In the genomic region with DNA sequence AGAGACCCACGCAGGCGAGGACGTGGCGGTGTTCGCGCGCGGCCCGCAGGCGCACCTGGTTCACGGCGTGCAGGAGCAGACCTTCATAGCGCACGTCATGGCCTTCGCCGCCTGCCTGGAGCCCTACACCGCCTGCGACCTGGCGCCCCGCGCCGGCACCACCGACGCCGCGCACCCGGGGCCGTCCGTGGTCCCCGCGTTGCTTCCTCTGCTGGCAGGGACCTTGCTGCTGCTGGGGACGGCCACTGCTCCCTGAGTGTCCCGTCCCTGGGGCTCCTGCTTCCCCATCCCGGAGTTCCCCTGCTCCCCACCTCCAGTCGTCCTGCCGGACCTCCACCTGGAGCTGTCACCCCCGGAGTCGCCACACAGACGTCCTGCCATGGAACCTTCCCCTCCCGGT, we compare ENCODE assay signal across 15 cellular contexts. TPM values are rescaled to one million over a fixed set of nuclear protein-coding genes. Genes with fewer than 3 reads are reported as not detected.
"Had no signal": no experiment of that assay in that cellular context is flagged by ENCODE, and none has a peak within 500 bp of the region (broad histone marks: within the 10 kb centered on the region; RNA-seq: fewer than 3 reads in every experiment).

No MANE protein-coding gene starts in this region.

RNA-seq across cellular contexts. Expression of gene ALPG, which starts 3.0 kb away (rescaled TPM):
- total RNA-seq: activated naive CD4-positive, alpha-beta T cell treated with anti-CD3 and anti-CD28 coated beads, Interleukin-2, amount 50 U/mL, for 72 hours; activated naive CD8-positive, alpha-beta T cell treated with anti-CD3 and anti-CD28 coated beads, Interleukin-2, amount 10 ng/mL, durations not matched to agents 7 days and 5 days; activated T-cell treated with anti-CD3 and anti-CD28 coated beads, Interleukin-2, amount 50 U/mL, for 72 hours; bronchial epithelial cell; cardiac septum; cerebellum; esophagus squamous epithelium; fibroblast of lung; fibroblast of villous mesenchyme; gastroesophageal sphincter; glomerular endothelial cell; T-helper 1 cell treated with Interleukin-12 subunit alpha and Interleukin-12 subunit beta and Interleukin-4 antibody, amounts not matched to agents 30 ng/mL and 1 ng/mL, for 36 hours had no signal
- polyA plus RNA-seq: esophagus, fibroblast of lung had no signal

RNA-seq across cellular contexts. Expression of gene ALPP, which starts 31.1 kb away (rescaled TPM):
- total RNA-seq: activated naive CD8-positive, alpha-beta T cell treated with anti-CD3 and anti-CD28 coated beads, Interleukin-2, amount 10 ng/mL, durations not matched to agents 7 days and 5 days; activated T-cell treated with anti-CD3 and anti-CD28 coated beads, Interleukin-2, amount 50 U/mL, for 72 hours; bronchial epithelial cell; cardiac septum; cerebellum; esophagus squamous epithelium; fibroblast of lung; fibroblast of villous mesenchyme; gastroesophageal sphincter; glomerular endothelial cell; T-helper 1 cell treated with Interleukin-12 subunit alpha and Interleukin-12 subunit beta and Interleukin-4 antibody, amounts not matched to agents 30 ng/mL and 1 ng/mL, for 36 hours had no signal
- polyA plus RNA-seq: esophagus, fibroblast of lung had no signal

RNA-seq across cellular contexts. Expression of gene ALPI, which starts 46.3 kb away (rescaled TPM):
- total RNA-seq: activated naive CD4-positive, alpha-beta T cell treated with anti-CD3 and anti-CD28 coated beads, Interleukin-2, amount 50 U/mL, for 72 hours; activated naive CD8-positive, alpha-beta T cell treated with anti-CD3 and anti-CD28 coated beads, Interleukin-2, amount 10 ng/mL, durations not matched to agents 7 days and 5 days; activated T-cell treated with anti-CD3 and anti-CD28 coated beads, Interleukin-2, amount 50 U/mL, for 72 hours; astrocyte; bronchial epithelial cell; cardiac septum; cerebellum; dorsolateral prefrontal cortex; esophagus squamous epithelium; fibroblast of lung; fibroblast of villous mesenchyme; gastroesophageal sphincter; glomerular endothelial cell; T-helper 1 cell treated with Interleukin-12 subunit alpha and Interleukin-12 subunit beta and Interleukin-4 antibody, amounts not matched to agents 30 ng/mL and 1 ng/mL, for 36 hours had no signal
- polyA plus RNA-seq: esophagus, fibroblast of lung had no signal
